ENCODE assay signal across 8 cellular contexts in genomic region chr1:111656093-111657017, GRCh38. TPM values are rescaled to one million over a fixed set of nuclear protein-coding genes. Genes with fewer than 3 reads are reported as not detected.
DNase-seq lines count a peak whose midpoint lies in the region; ATAC-seq and TF ChIP-seq lines count a peak whose summit lies in the region.

No MANE protein-coding gene starts in this region.

- TF ChIP-seq POLR2A in prostate gland (IDR thresholded peaks at IDR 0.05), result no peak

- no peaks in the 10 kb centered on the region for H3K27me3 Mint-ChIP-seq in activated CD8-positive, alpha-beta memory T cell treated with anti-CD3 and anti-CD28 coated beads, Interleukin-2, amount 10 ng/mL, durations not matched to agents 7 days and 5 days

- intact Hi-C loops in prostate gland (cut with DNase I), result loop anchor here (2.0 kb wide), 1 partner anchor 150 kb away; no protein-coding TSS in a partner anchor

- H3K4me1 Mint-ChIP-seq in activated CD8-positive, alpha-beta memory T cell treated with anti-CD3 and anti-CD28 coated beads, Interleukin-2, amount 10 ng/mL, durations not matched to agents 7 days and 5 days, result peaks cover 54% of the 10 kb centered on the region

- no peak for DNase-seq in activated CD8-positive, alpha-beta memory T cell treated with anti-CD3 and anti-CD28 coated beads, Interleukin-2, amount 10 ng/mL, durations not matched to agents 7 days and 5 days
- DNase-seq in activated CD8-positive, alpha-beta memory T cell treated with anti-CD3 and anti-CD28 coated beads for 24 hours, result no peak
- DNase-seq in M059J (ENCODE audit: low read depth), result peak; percentile 66
- peak; percentile 61 for DNase-seq in glomerular visceral epithelial cell (ENCODE audit: extremely low spot score)
- DNase-seq in prostate gland (ENCODE audit: low spot score), result peak; percentile 14

- H3K27me3 ChIP-seq in prostate gland (replicated peaks; ENCODE audit: insufficient read depth), result no peaks in the 10 kb centered on the region

- no peak overlapping the region for H3K4me3 Mint-ChIP-seq in activated CD8-positive, alpha-beta memory T cell treated with anti-CD3 and anti-CD28 coated beads, Interleukin-2, amount 10 ng/mL, durations not matched to agents 7 days and 5 days

- H3K4me1 ChIP-seq in prostate gland (replicated peaks), result peaks cover 5% of the 10 kb centered on the region

- peak; percentile 35; the same call in 1 of the 2 replicates for TF ChIP-seq CTCF in WI38 (IDR thresholded peaks at IDR 0.05; ENCODE audit: low read depth, low read length)
- TF ChIP-seq CTCF in prostate gland (IDR thresholded peaks at IDR 0.05), result peak; percentile 36 to 72 (median 54)

- H3K27ac Mint-ChIP-seq in activated CD8-positive, alpha-beta memory T cell treated with anti-CD3 and anti-CD28 coated beads, Interleukin-2, amount 10 ng/mL, durations not matched to agents 7 days and 5 days, result peak overlapping the region; percentile 56

- H3K36me3 ChIP-seq in prostate gland, result no peaks in the 10 kb centered on the region

- H3K9me3 ChIP-seq in prostate gland, result no peaks in the 10 kb centered on the region

- no peak overlapping the region for H3K27ac ChIP-seq in prostate gland

- peaks cover 16% of the 10 kb centered on the region for H3K36me3 Mint-ChIP-seq in activated CD8-positive, alpha-beta memory T cell treated with anti-CD3 and anti-CD28 coated beads, Interleukin-2, amount 10 ng/mL, durations not matched to agents 7 days and 5 days

- CTCF ChIA-PET in activated CD8-positive, alpha-beta memory T cell treated with anti-CD3 and anti-CD28 coated beads, Interleukin-2, amount 10 ng/mL, durations not matched to agents 7 days and 5 days (lab: Charles Lee), result interaction anchor here (1.2 to 1.6 kb wide), 2 partner anchors 148 to 180 kb away, joined by 3 to 11 read pairs; no protein-coding TSS in a partner anchor

- WGBS in prostate gland, result 51% methylated on average over 5 of the region's 5 CpGs

- H3K9me3 Mint-ChIP-seq in activated CD8-positive, alpha-beta memory T cell treated with anti-CD3 and anti-CD28 coated beads, Interleukin-2, amount 10 ng/mL, durations not matched to agents 7 days and 5 days (ENCODE audit: low read depth), result no peaks in the 10 kb centered on the region

- H3K4me3 ChIP-seq in WI38 (ENCODE audit: low read depth, low read length) (no peak overlapping the region), prostate gland (no peak overlapping the region)

- ATAC-seq in activated CD8-positive, alpha-beta memory T cell treated with anti-CD3 and anti-CD28 coated beads, Interleukin-2, amount 10 ng/mL, durations not matched to agents 7 days and 5 days, result no peak
- no peak for ATAC-seq in GM18861 (IDR thresholded peaks at IDR 0.05; ENCODE audit: unreplicated experiment)
- no peak for ATAC-seq in HG03280 (IDR thresholded peaks at IDR 0.05; ENCODE audit: unreplicated experiment)

RNA-seq across cellular contexts. Expression of gene RAP1A, which starts 36.8 kb away (rescaled TPM):
- total RNA-seq in activated CD8-positive, alpha-beta memory T cell treated with anti-CD3 and anti-CD28 coated beads, Interleukin-2, amount 10 ng/mL, durations not matched to agents 7 days and 5 days, result 100 to 1,000 TPM; 161 to 224 TPM
- 40.5 and 68.7 TPM in 2 replicates for total RNA-seq in M059J (2014; rRNA removed; shearing (Covaris generic))
- total RNA-seq in prostate gland, result 10 to 100 TPM; 31.4 to 39.1 TPM

Comparison
In these comparisons a context has a peak if more than half of its experiments do, and no peak if none do; other contexts are left out.
1. DNase-seq: peak in M059J (single experiment), glomerular visceral epithelial cell (single experiment) and prostate gland (single experiment); none in activated CD8-positive, alpha-beta memory T cell treated with anti-CD3 and anti-CD28 coated beads, Interleukin-2, amount 10 ng/mL, durations not matched to agents 7 days and 5 days (single experiment) and activated CD8-positive, alpha-beta memory T cell treated with anti-CD3 and anti-CD28 coated beads for 24 hours (single experiment).